In genomic region chr4:25857851-25858400, GRCh38 we compare ENCODE assay signal across 1 cellular context.
TF ChIP-seq lines count a peak whose summit lies in the region.

No MANE protein-coding gene starts in this region.

TF ChIP-seq in SK-N-SH, 30 proteins besides CTCF, POLR2A, EP300 and RAD21:
- TF ChIP-seq TEAD4 (IDR thresholded peaks at IDR 0.05; ENCODE audit: borderline replicate concordance, insufficient read depth): no peak
TF ChIP-seq in SK-N-SH: peak in this region for 0.
